Comparison of ENCODE assay signal across 8 cellular contexts in genomic region chr7:26200113-26200443, GRCh38. TPM values are rescaled to one million over a fixed set of nuclear protein-coding genes. Genes with fewer than 3 reads are reported as not detected.
DNase-seq lines count a peak whose midpoint lies in the region; ATAC-seq and TF ChIP-seq lines count a peak whose summit lies in the region.

No MANE protein-coding gene starts in this region.

- intact Hi-C loops in Caco-2 (cut with micrococcal nuclease; ENCODE audit: unreplicated experiment) = loop anchor here (2.0 to 10.0 kb wide), 2 partner anchors 85 to 965 kb away; partner anchors contain the start of gene HOXA9

- H3K9me3 Mint-ChIP-seq in Caco-2 (ENCODE audit: unreplicated experiment) (no peaks in the 10 kb centered on the region), HFFc6 (peaks cover 11% of the 10 kb centered on the region)

- DNase-seq in Caco-2 (peak; percentile 72 to 76), HFFc6 (peak; percentile 55), NCI-H510A (lab: John Stamatoyannopoulos, UW) (peak; percentile 53)
- DNase-seq in activated CD8-positive, alpha-beta memory T cell treated with anti-CD3 and anti-CD28 coated beads for 4 hours (ENCODE audit: low read depth in 2 of 2) = peak; percentile 52 to 64
- peak; percentile 58 to 72 (median 61) for DNase-seq in effector memory CD4-positive, alpha-beta T cell
- DNase-seq in stimulated activated CD8-positive, alpha-beta memory T cell treated with anti-CD3 and anti-CD28 coated beads, Interleukin-2, amount 100 ng/mL, for 1 hour (ENCODE audit: low read depth in 2 of 2) = peak; percentile 57 to 58

- BruUV-seq in Caco-2 (replicated peaks; lab: Mats Ljungman, UMichigan) = no TSS peak

- H3K4me3 Mint-ChIP-seq in Caco-2 (ENCODE audit: unreplicated experiment) (peak overlapping the region; percentile 99), HFFc6 (peak overlapping the region; percentile 100)

- no peaks in the 10 kb centered on the region for H3K27me3 Mint-ChIP-seq in Caco-2 (ENCODE audit: insufficient read depth, unreplicated experiment)
- H3K27me3 Mint-ChIP-seq in HFFc6 (ENCODE audit: insufficient read depth) = peaks cover 22% of the 10 kb centered on the region

- peaks cover 3% of the 10 kb centered on the region for H3K36me3 ChIP-seq in Caco-2 (ENCODE audit: control insufficient read depth, insufficient read depth, low read length)
- peaks cover 35% of the 10 kb centered on the region for H3K36me3 ChIP-seq in effector memory CD4-positive, alpha-beta T cell (ENCODE audit: control insufficient read depth, insufficient read depth, low read length)

- H3K27ac Mint-ChIP-seq in Caco-2 (ENCODE audit: unreplicated experiment) = peak overlapping the region; percentile 100
- H3K27ac Mint-ChIP-seq in HFFc6 = peak overlapping the region; percentile 100

- CTCF ChIA-PET in Caco-2 (lab: Charles Lee) = interaction anchor here (1.0 to 1.1 kb wide), 2 partner anchors 44 to 48 kb away, joined by 3 to 5 read pairs; partner anchors contain the start of gene NFE2L3

- H3K9me3 ChIP-seq in Caco-2 (no peaks in the 10 kb centered on the region), mononuclear cell (ENCODE audit: low read depth, low read length) (no peaks in the 10 kb centered on the region)
- no peaks in the 10 kb centered on the region for H3K9me3 ChIP-seq in effector memory CD4-positive, alpha-beta T cell (ENCODE audit: control insufficient read depth, low read length)

- TF ChIP-seq CTCF in Caco-2 (IDR thresholded peaks at IDR 0.05; ENCODE audit: insufficient read depth in 1 of 2, low read depth in 1 of 2, low read length in 1 of 2, severe bottlenecking in 1 of 2, unreplicated experiment in 1 of 2) = no peak
- TF ChIP-seq CTCF in HFFc6 (IDR thresholded peaks at IDR 0.05) = no peak

- ATAC-seq in GM19455 (IDR thresholded peaks at IDR 0.05; ENCODE audit: unreplicated experiment) = no peak

- H3K4me1 Mint-ChIP-seq in Caco-2 (ENCODE audit: low read depth, unreplicated experiment) (peaks cover 29% of the 10 kb centered on the region), HFFc6 (ENCODE audit: low read depth) (peaks cover 49% of the 10 kb centered on the region)

- peak overlapping the region; percentile 99 for H3K27ac ChIP-seq in effector memory CD4-positive, alpha-beta T cell (ENCODE audit: insufficient read depth, low read length, poor library complexity, severe bottlenecking)

- POLR2A ChIA-PET in Caco-2 (lab: Charles Lee) = interaction anchor here (0.7 to 1.1 kb wide), 5 partner anchors 15 to 1051 kb away, joined by 3 to 5 read pairs (median 3); partner anchors contain the start of gene NFE2L3

- H3K27me3 ChIP-seq in Caco-2 (replicated peaks; ENCODE audit: control insufficient read depth, insufficient read depth, low read length) = no peaks in the 10 kb centered on the region
- H3K27me3 ChIP-seq in effector memory CD4-positive, alpha-beta T cell (replicated peaks; ENCODE audit: control insufficient read depth, insufficient read depth, low read length, poor library complexity, severe bottlenecking) = no peaks in the 10 kb centered on the region
- H3K27me3 ChIP-seq in mononuclear cell (ENCODE audit: insufficient read depth, low read length) = no peaks in the 10 kb centered on the region

- H3K4me3 ChIP-seq in Caco-2 (ENCODE audit: low read depth, low read length) (peak overlapping the region; percentile 85), mononuclear cell (ENCODE audit: low read length) (peak overlapping the region; percentile 99)
- peak overlapping the region; percentile 99 for H3K4me3 ChIP-seq in effector memory CD4-positive, alpha-beta T cell (ENCODE audit: insufficient read depth, low read depth, low read length, poor library complexity, severe bottlenecking)

- peaks cover 25% of the 10 kb centered on the region for H3K4me1 ChIP-seq in Caco-2
- peaks cover 39% of the 10 kb centered on the region for H3K4me1 ChIP-seq in effector memory CD4-positive, alpha-beta T cell (ENCODE audit: control insufficient read depth, insufficient read depth, low read length, poor library complexity, severe bottlenecking)
- peaks cover 45% of the 10 kb centered on the region for H3K4me1 ChIP-seq in mononuclear cell (ENCODE audit: insufficient read depth, low read length)

- H3K36me3 Mint-ChIP-seq in Caco-2 (ENCODE audit: insufficient read depth, unreplicated experiment) (peaks cover 91% of the 10 kb centered on the region), HFFc6 (ENCODE audit: low read depth) (peaks cover 76% of the 10 kb centered on the region)

RNA-seq across cellular contexts. Expression of gene HNRNPA2B1, which starts 0.5 kb away (rescaled TPM):
- 799 and 839 TPM in 2 replicates for total RNA-seq in Caco-2 (2022)
- 100 to 1,000 TPM; 403 to 643 (median 565) TPM for total RNA-seq in HFFc6 (2021; fragmentation: NEBNext Ultra II Directional; extraction: Animal tissue kit (Norgen Biotek cat#: 25700))
- total RNA-seq in mononuclear cell = 240 TPM

RNA-seq across cellular contexts. Expression of gene CBX3, which starts 1.5 kb away (rescaled TPM):
- total RNA-seq in Caco-2 (2022) = 215 and 226 TPM in 2 replicates
- 100 to 1,000 TPM; 115 to 150 (median 140) TPM for total RNA-seq in HFFc6 (2021; fragmentation: NEBNext Ultra II Directional; extraction: Animal tissue kit (Norgen Biotek cat#: 25700))
- 135 TPM for total RNA-seq in mononuclear cell

RNA-seq across cellular contexts. Expression of gene NFE2L3, which starts 48.1 kb away (rescaled TPM):
- total RNA-seq in Caco-2 (2022) (38.4 and 39.2 TPM in 2 replicates), mononuclear cell (7.8 TPM)
- total RNA-seq in HFFc6 (2021; fragmentation: NEBNext Ultra II Directional; extraction: Animal tissue kit (Norgen Biotek cat#: 25700)) = 1 to 10 TPM; 2.3 to 6.5 (median 2.7) TPM
